ENCODE assay signal across 16 cellular contexts in genomic region chr2:234491281-234491680, GRCh38. TPM values are rescaled to one million over a fixed set of nuclear protein-coding genes. Genes with fewer than 3 reads are reported as not detected.
DNase-seq lines count a peak whose midpoint lies in the region; ATAC-seq and TF ChIP-seq lines count a peak whose summit lies in the region.
"Had no signal": no experiment of that assay in that cellular context is flagged by ENCODE, and none has a peak within 500 bp of the region (broad histone marks: within the 10 kb centered on the region; RNA-seq: fewer than 3 reads in every experiment).

No MANE protein-coding gene starts in this region.

- no peaks in the 10 kb centered on the region for H3K9me3 Mint-ChIP-seq in activated T-helper 1 cell treated with anti-CD3 and anti-CD28 coated beads, Interleukin-12 subunit alpha, Interleukin-12 subunit beta, Interleukin-2, Interleukin-4 antibody, amounts not matched to agents 30 ng/mL and 10 ng/mL and 1 ng/mL, durations not matched to agents 14 hours and 24 hours and 36 hours

- H3K9me3 ChIP-seq in KOPT-K1 (ENCODE audit: insufficient read depth, low read length, poor library complexity, severe bottlenecking), result no peaks in the 10 kb centered on the region
- H3K9me3 ChIP-seq in mononuclear cell (ENCODE audit: low read depth, low read length), result no peaks in the 10 kb centered on the region

- no peak overlapping the region for H3K4me3 ChIP-seq in AG10803 (ENCODE audit: low read length)
- peak overlapping the region; percentile 13 for H3K4me3 ChIP-seq in mononuclear cell (ENCODE audit: low read length)
- H3K4me3 ChIP-seq: GM23248 had no signal

- H3K27me3 ChIP-seq in mononuclear cell (ENCODE audit: insufficient read depth, low read length), result peaks cover 5% of the 10 kb centered on the region

- H3K4me3 Mint-ChIP-seq in activated T-helper 1 cell treated with anti-CD3 and anti-CD28 coated beads, Interleukin-12 subunit alpha, Interleukin-12 subunit beta, Interleukin-2, Interleukin-4 antibody, amounts not matched to agents 30 ng/mL and 10 ng/mL and 1 ng/mL, durations not matched to agents 14 hours and 24 hours and 36 hours, result peak overlapping the region; percentile 88

- TF ChIP-seq CTCF in AG10803 (conservative IDR thresholded peaks at IDR 0.05; ENCODE audit: low read length), result no peak

- H3K27ac ChIP-seq in KOPT-K1 (ENCODE audit: low read depth, low read length, poor library complexity, severe bottlenecking), result peak overlapping the region; percentile 98
- H3K27ac ChIP-seq: C4-2B, GM23248 had no signal

- peaks cover 69% of the 10 kb centered on the region for H3K4me1 Mint-ChIP-seq in activated T-helper 1 cell treated with anti-CD3 and anti-CD28 coated beads, Interleukin-12 subunit alpha, Interleukin-12 subunit beta, Interleukin-2, Interleukin-4 antibody, amounts not matched to agents 30 ng/mL and 10 ng/mL and 1 ng/mL, durations not matched to agents 14 hours and 24 hours and 36 hours (ENCODE audit: low read depth)

- peak overlapping the region; percentile 95 for H3K27ac Mint-ChIP-seq in activated T-helper 1 cell treated with anti-CD3 and anti-CD28 coated beads, Interleukin-12 subunit alpha, Interleukin-12 subunit beta, Interleukin-2, Interleukin-4 antibody, amounts not matched to agents 30 ng/mL and 10 ng/mL and 1 ng/mL, durations not matched to agents 14 hours and 24 hours and 36 hours

- H3K4me1 ChIP-seq in mononuclear cell (ENCODE audit: insufficient read depth, low read length), result peaks cover 66% of the 10 kb centered on the region

- peaks cover 58% of the 10 kb centered on the region for H3K36me3 ChIP-seq in KOPT-K1 (ENCODE audit: insufficient read depth, low read length)

- no peaks in the 10 kb centered on the region for H3K27me3 Mint-ChIP-seq in activated T-helper 1 cell treated with anti-CD3 and anti-CD28 coated beads, Interleukin-12 subunit alpha, Interleukin-12 subunit beta, Interleukin-2, Interleukin-4 antibody, amounts not matched to agents 30 ng/mL and 10 ng/mL and 1 ng/mL, durations not matched to agents 14 hours and 24 hours and 36 hours (ENCODE audit: insufficient read depth)

- intact Hi-C loops in activated T-helper 1 cell treated with anti-CD3 and anti-CD28 coated beads, Interleukin-12 subunit alpha, Interleukin-12 subunit beta, Interleukin-2, Interleukin-4 antibody, amounts not matched to agents 30 ng/mL and 10 ng/mL and 1 ng/mL, durations not matched to agents 14 hours and 24 hours and 36 hours (cut with micrococcal nuclease), result loop anchor here (1.0 kb wide), 2 partner anchors 8 to 219 kb away; no protein-coding TSS in a partner anchor

- peaks cover 36% of the 10 kb centered on the region for H3K36me3 Mint-ChIP-seq in activated T-helper 1 cell treated with anti-CD3 and anti-CD28 coated beads, Interleukin-12 subunit alpha, Interleukin-12 subunit beta, Interleukin-2, Interleukin-4 antibody, amounts not matched to agents 30 ng/mL and 10 ng/mL and 1 ng/mL, durations not matched to agents 14 hours and 24 hours and 36 hours (ENCODE audit: low read depth)

- ATAC-seq in GM18519 (IDR thresholded peaks at IDR 0.05; ENCODE audit: low FRiP score, unreplicated experiment) (no peak), GM18858 (IDR thresholded peaks at IDR 0.05; ENCODE audit: unreplicated experiment) (no peak)

- DNase-seq in AG10803 (ENCODE audit: low read depth) (peak; percentile 26), AML-193 (lab: John Stamatoyannopoulos, UW) (no peak), iPS-NIHi7 (ENCODE audit: extremely low spot score) (no peak)
- DNase-seq in activated T-helper 1 cell treated with anti-CD3 and anti-CD28 coated beads, Interleukin-12 subunit alpha, Interleukin-12 subunit beta, Interleukin-2, Interleukin-4 antibody, amounts not matched to agents 30 ng/mL and 10 ng/mL and 1 ng/mL, durations not matched to agents 14 hours and 24 hours and 36 hours (ENCODE audit: low spot score), result no peak
- DNase-seq: activated gamma-delta T cell treated with Interleukin-2 at 50 U/mL for 16 hours; GM23248; NCI-H1092; NCI-H510A treated with DMSO at 0.1 percent for 48 hours; occipital lobe; SHP77; stimulated activated CD4-positive, alpha-beta T cell treated with anti-CD3 and anti-CD28 coated beads, Interleukin-1b, Interleukin-23, amount 100 ng/mL, for 48 hours had no signal

RNA-seq across cellular contexts. Expression of gene ARL4C, which starts 5.6 kb away (rescaled TPM):
- 66.3 and 68.5 TPM in 2 replicates for total RNA-seq in activated T-helper 1 cell treated with anti-CD3 and anti-CD28 coated beads, Interleukin-12 subunit alpha, Interleukin-12 subunit beta, Interleukin-2, Interleukin-4 antibody, amounts not matched to agents 30 ng/mL and 10 ng/mL and 1 ng/mL, durations not matched to agents 14 hours and 24 hours and 36 hours
- total RNA-seq in mononuclear cell, result 144 TPM
